Comparison of ENCODE assay signal across 34 cellular contexts in genomic region chr10:122643931-122644534, GRCh38. TPM values are rescaled to one million over a fixed set of nuclear protein-coding genes. Genes with fewer than 3 reads are reported as not detected.
"Had no signal": no experiment of that assay in that cellular context is flagged by ENCODE, and none has a peak within 500 bp of the region (broad histone marks: within the 10 kb centered on the region; RNA-seq: fewer than 3 reads in every experiment).

No MANE protein-coding gene starts in this region.

- ATAC-seq: left cardiac atrium; left lung; naive thymus-derived CD8-positive, alpha-beta T cell; sciatic nerve; stimulated activated naive B cell treated with anti-CD40 and anti-IgM and Interleukin-4, amounts not matched to agents 10 μg/mL and 1 μg/mL and 100 μg/mL, for 72 hours had no signal

- H3K27me3 Mint-ChIP-seq: dendritic cell treated with granulocyte-macrophage colony-stimulating factor and Interleukin-4, amounts not matched to agents 40 ng/mL and 50 ng/mL, for 4 days had no signal

- H3K27me3 ChIP-seq: colonic mucosa, heart right ventricle, left lung, neutrophil, right atrium auricular region, upper lobe of left lung, vagina had no signal

- DNase-seq: colonic mucosa; effector CD8-positive, alpha-beta T cell; erythroblast; esophagus squamous epithelium; foreskin melanocyte; glutamatergic neuron; heart right ventricle; hippocampal formation; left cardiac atrium; left lung; mesenchymal stem cell; nephron progenitor cell; stimulated activated CD4-positive, alpha-beta T cell treated with anti-CD3 and anti-CD28 coated beads, Interleukin-2, amount 100 ng/mL, for 48 hours; stimulated activated naive B cell treated with anti-CD40 and anti-IgM and Interleukin-4, amounts not matched to agents 10 μg/mL and 1 μg/mL and 100 μg/mL, for 72 hours had no signal

- H3K36me3 ChIP-seq: colonic mucosa, esophagus squamous epithelium, heart right ventricle, left lung, neutrophil, right atrium auricular region, tibial artery, upper lobe of left lung, vagina had no signal

- H3K27ac ChIP-seq: colonic mucosa, esophagus squamous epithelium, heart right ventricle, left lung, neutrophil, parathyroid adenoma, right atrium auricular region, tibial artery, upper lobe of left lung, vagina had no signal

- H3K4me3 Mint-ChIP-seq: central memory CD8-positive, alpha-beta T cell; dendritic cell treated with granulocyte-macrophage colony-stimulating factor and Interleukin-4, amounts not matched to agents 40 ng/mL and 50 ng/mL, for 4 days; naive thymus-derived CD8-positive, alpha-beta T cell; nephron progenitor cell; stimulated activated naive B cell treated with anti-CD40 and anti-IgM and Interleukin-4, amounts not matched to agents 10 μg/mL and 1 μg/mL and 100 μg/mL, for 72 hours; stimulated activated naive CD8-positive, alpha-beta T cell treated with anti-CD3 and anti-CD28 coated beads, Interleukin-15, Interleukin-2, amounts not matched to agents 100 ng/mL and 50 ng/mL, for 24 hours had no signal

- H3K9ac ChIP-seq: parathyroid adenoma had no signal

- H3K4me3 ChIP-seq: colonic mucosa, esophagus squamous epithelium, heart right ventricle, left lung, right atrium auricular region, tibial artery, upper lobe of left lung, vagina had no signal

- H3K9me3 Mint-ChIP-seq: central memory CD8-positive, alpha-beta T cell; naive thymus-derived CD8-positive, alpha-beta T cell; nephron progenitor cell; stimulated activated naive CD8-positive, alpha-beta T cell treated with anti-CD3 and anti-CD28 coated beads, Interleukin-15, Interleukin-2, amounts not matched to agents 100 ng/mL and 50 ng/mL, for 24 hours had no signal

- H3K79me2 ChIP-seq: parathyroid adenoma had no signal

- H3K27ac Mint-ChIP-seq: dendritic cell treated with granulocyte-macrophage colony-stimulating factor and Interleukin-4, amounts not matched to agents 40 ng/mL and 50 ng/mL, for 4 days; nephron progenitor cell; progenitor cell of endocrine pancreas; stimulated activated naive B cell treated with anti-CD40 and anti-IgM and Interleukin-4, amounts not matched to agents 10 μg/mL and 1 μg/mL and 100 μg/mL, for 72 hours; stimulated activated naive CD8-positive, alpha-beta T cell treated with anti-CD3 and anti-CD28 coated beads, Interleukin-15, Interleukin-2, amounts not matched to agents 100 ng/mL and 50 ng/mL, for 24 hours had no signal

- H2AFZ ChIP-seq: parathyroid adenoma had no signal

- H3K9me3 ChIP-seq: colonic mucosa, esophagus squamous epithelium, heart right ventricle, left lung, neutrophil, right atrium auricular region, tibial artery, upper lobe of left lung, vagina had no signal

- H3K4me1 ChIP-seq: colonic mucosa, esophagus squamous epithelium, left lung, parathyroid adenoma, right atrium auricular region, tibial artery, upper lobe of left lung, vagina had no signal

- H3K4me1 Mint-ChIP-seq: central memory CD8-positive, alpha-beta T cell; naive thymus-derived CD8-positive, alpha-beta T cell; nephron progenitor cell; stimulated activated naive B cell treated with anti-CD40 and anti-IgM and Interleukin-4, amounts not matched to agents 10 μg/mL and 1 μg/mL and 100 μg/mL, for 72 hours had no signal

- H3K36me3 Mint-ChIP-seq: naive thymus-derived CD8-positive, alpha-beta T cell; stimulated activated naive B cell treated with anti-CD40 and anti-IgM and Interleukin-4, amounts not matched to agents 10 μg/mL and 1 μg/mL and 100 μg/mL, for 72 hours had no signal

RNA-seq across cellular contexts. Expression of gene C10orf120, which starts 55.6 kb away (rescaled TPM):
- total RNA-seq: chondrocyte; colonic mucosa; esophagus squamous epithelium; heart right ventricle; kidney epithelial cell; left cardiac atrium; left lung; lower leg skin; lung microvascular endothelial cell; myocyte; naive thymus-derived CD8-positive, alpha-beta T cell; omental fat pad; progenitor cell of endocrine pancreas; right atrium auricular region; sciatic nerve; skeletal muscle tissue; temporal lobe; upper lobe of left lung; vagina had no signal
- polyA plus RNA-seq: heart right ventricle; naive thymus-derived CD8-positive, alpha-beta T cell had no signal
